1 cellular context compared by ENCODE assay signal in the genomic region with DNA sequence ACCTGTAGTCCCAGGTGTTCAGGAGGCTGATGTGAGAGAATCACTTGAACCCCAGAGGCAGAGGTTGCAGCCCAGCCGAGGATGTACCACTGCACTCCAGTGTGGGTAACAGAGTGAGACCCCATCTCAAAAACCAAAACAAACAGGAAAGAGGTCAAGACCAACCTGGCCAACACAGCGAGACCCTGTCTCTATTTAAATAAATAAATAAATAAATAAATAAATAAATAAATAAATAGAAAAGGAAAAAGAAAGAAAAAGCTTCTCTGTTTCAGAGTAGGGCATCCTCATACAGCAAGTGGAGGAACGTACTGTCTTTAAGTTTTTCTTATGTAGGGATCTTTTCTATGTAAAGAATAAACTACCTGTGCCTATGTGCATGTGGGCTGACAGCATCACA.
TF ChIP-seq lines count a peak whose summit lies in the region.

No MANE protein-coding gene starts in this region.

TF ChIP-seq in GM12878, 131 proteins besides CTCF, POLR2A, EP300 and RAD21:
- TF ChIP-seq, protein P1, sequence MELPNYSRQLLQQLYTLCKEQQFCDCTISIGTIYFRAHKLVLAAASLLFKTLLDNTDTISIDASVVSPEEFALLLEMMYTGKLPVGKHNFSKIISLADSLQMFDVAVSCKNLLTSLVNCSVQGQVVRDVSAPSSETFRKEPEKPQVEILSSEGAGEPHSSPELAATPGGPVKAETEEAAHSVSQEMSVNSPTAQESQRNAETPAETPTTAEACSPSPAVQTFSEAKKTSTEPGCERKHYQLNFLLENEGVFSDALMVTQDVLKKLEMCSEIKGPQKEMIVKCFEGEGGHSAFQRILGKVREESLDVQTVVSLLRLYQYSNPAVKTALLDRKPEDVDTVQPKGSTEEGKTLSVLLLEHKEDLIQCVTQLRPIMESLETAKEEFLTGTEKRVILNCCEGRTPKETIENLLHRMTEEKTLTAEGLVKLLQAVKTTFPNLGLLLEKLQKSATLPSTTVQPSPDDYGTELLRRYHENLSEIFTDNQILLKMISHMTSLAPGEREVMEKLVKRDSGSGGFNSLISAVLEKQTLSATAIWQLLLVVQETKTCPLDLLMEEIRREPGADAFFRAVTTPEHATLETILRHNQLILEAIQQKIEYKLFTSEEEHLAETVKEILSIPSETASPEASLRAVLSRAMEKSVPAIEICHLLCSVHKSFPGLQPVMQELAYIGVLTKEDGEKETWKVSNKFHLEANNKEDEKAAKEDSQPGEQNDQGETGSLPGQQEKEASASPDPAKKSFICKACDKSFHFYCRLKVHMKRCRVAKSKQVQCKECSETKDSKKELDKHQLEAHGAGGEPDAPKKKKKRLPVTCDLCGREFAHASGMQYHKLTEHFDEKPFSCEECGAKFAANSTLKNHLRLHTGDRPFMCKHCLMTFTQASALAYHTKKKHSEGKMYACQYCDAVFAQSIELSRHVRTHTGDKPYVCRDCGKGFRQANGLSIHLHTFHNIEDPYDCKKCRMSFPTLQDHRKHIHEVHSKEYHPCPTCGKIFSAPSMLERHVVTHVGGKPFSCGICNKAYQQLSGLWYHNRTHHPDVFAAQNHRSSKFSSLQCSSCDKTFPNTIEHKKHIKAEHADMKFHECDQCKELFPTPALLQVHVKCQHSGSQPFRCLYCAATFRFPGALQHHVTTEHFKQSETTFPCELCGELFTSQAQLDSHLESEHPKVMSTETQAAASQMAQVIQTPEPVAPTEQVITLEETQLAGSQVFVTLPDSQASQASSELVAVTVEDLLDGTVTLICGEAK (IDR thresholded peaks at IDR 0.05; ENCODE audit: borderline replicate concordance) = no peak
- TF ChIP-seq RB1 (IDR thresholded peaks at IDR 0.05; ENCODE audit: borderline replicate concordance) (no peak), NR2F1 (conservative IDR thresholded peaks at IDR 0.05) (no peak), TBL1XR1 (IDR thresholded peaks at IDR 0.05; ENCODE audit: low read depth, low read length) (no peak), IKZF1 (conservative IDR thresholded peaks at IDR 0.05) (no peak)
- TF ChIP-seq, protein P2, sequence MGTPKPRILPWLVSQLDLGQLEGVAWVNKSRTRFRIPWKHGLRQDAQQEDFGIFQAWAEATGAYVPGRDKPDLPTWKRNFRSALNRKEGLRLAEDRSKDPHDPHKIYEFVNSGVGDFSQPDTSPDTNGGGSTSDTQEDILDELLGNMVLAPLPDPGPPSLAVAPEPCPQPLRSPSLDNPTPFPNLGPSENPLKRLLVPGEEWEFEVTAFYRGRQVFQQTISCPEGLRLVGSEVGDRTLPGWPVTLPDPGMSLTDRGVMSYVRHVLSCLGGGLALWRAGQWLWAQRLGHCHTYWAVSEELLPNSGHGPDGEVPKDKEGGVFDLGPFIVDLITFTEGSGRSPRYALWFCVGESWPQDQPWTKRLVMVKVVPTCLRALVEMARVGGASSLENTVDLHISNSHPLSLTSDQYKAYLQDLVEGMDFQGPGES (IDR thresholded peaks at IDR 0.05) = no peak
